9 cellular contexts compared by ENCODE assay signal in genomic region chr14:73723799-73724621, GRCh38. TPM values are rescaled to one million over a fixed set of nuclear protein-coding genes. Genes with fewer than 3 reads are reported as not detected.
DNase-seq lines count a peak whose midpoint lies in the region; ATAC-seq lines count a peak whose summit lies in the region.
"Had no signal": no experiment of that assay in that cellular context is flagged by ENCODE, and none has a peak within 500 bp of the region (broad histone marks: within the 10 kb centered on the region; RNA-seq: fewer than 3 reads in every experiment).

No MANE protein-coding gene starts in this region.

- H3K36me3 ChIP-seq in KOPT-K1 (ENCODE audit: insufficient read depth, low read length): peaks cover 99% of the 10 kb centered on the region

- peaks cover 5% of the 10 kb centered on the region for H3K4me1 ChIP-seq in right cardiac atrium (ENCODE audit: control insufficient read depth, insufficient read depth, low read length)

- no peaks in the 10 kb centered on the region for H3K27me3 ChIP-seq in right cardiac atrium (ENCODE audit: control insufficient read depth, insufficient read depth)
- H3K27me3 ChIP-seq: SJSA1 had no signal

- intact Hi-C loops in right cardiac atrium (cut with DNase I): loop anchor here in 1 of 4 donors (10.0 kb wide), 2 partner anchors 61 to 141 kb away; no protein-coding TSS in a partner anchor

- 30% methylated on average over 12 of the region's 12 CpGs for WGBS in right cardiac atrium

- H3K9me3 ChIP-seq in KOPT-K1 (ENCODE audit: insufficient read depth, low read length, poor library complexity, severe bottlenecking) (no peaks in the 10 kb centered on the region), right cardiac atrium (ENCODE audit: control insufficient read depth, low read length) (no peaks in the 10 kb centered on the region)
- H3K9me3 ChIP-seq: SJSA1 had no signal

- ATAC-seq in right cardiac atrium: peak; percentile 83 to 84
- ATAC-seq in GM18511 (IDR thresholded peaks at IDR 0.05; ENCODE audit: unreplicated experiment): no peak
- no peak for ATAC-seq in HG03139 (IDR thresholded peaks at IDR 0.05; ENCODE audit: unreplicated experiment)

- H3K4me3 ChIP-seq in right cardiac atrium (ENCODE audit: low read length): no peak overlapping the region
- H3K4me3 ChIP-seq: SJSA1 had no signal

- DNase-seq in D341Med (ENCODE audit: low spot score) (peak; percentile 73), right cardiac atrium (peak; percentile 87 to 90 (median 89)), smooth muscle cell of the brain vasculature (ENCODE audit: low read depth, low spot score) (peak; percentile 93), NCI-H2081 (lab: John Stamatoyannopoulos, UW) (no peak)

- H3K27ac ChIP-seq in KOPT-K1 (ENCODE audit: low read depth, low read length, poor library complexity, severe bottlenecking) (peak overlapping the region; percentile 37), angular gyrus (ENCODE audit: low read depth, low read length) (peak overlapping the region; percentile 24), right cardiac atrium (ENCODE audit: low read length) (peak overlapping the region; percentile 92)
- H3K27ac ChIP-seq: SJSA1 had no signal

RNA-seq across cellular contexts. Expression of gene PNMA1, which starts 9.8 kb away (rescaled TPM):
- 10 to 100 TPM; 25.6 to 36.3 (median 30.0) TPM for total RNA-seq in right cardiac atrium
- 18.0 TPM for polyA plus RNA-seq in right cardiac atrium

Comparison
In these comparisons a context has a peak if more than half of its experiments do, and no peak if none do; other contexts are left out.
1. DNase-seq: peak in D341Med (single experiment), right cardiac atrium (3 of 3) and smooth muscle cell of the brain vasculature (single experiment); none in NCI-H2081 (0 of 2).
2. H3K27ac ChIP-seq: peak in every context shown above with its lines; median percentile 92 in right cardiac atrium; 37 in KOPT-K1; 24 in angular gyrus.
3. ATAC-seq: peak in right cardiac atrium (2 of 2); none in GM18511 (single experiment) and HG03139 (single experiment).